Comparison of ENCODE assay signal across 1 cellular context in the genomic region with DNA sequence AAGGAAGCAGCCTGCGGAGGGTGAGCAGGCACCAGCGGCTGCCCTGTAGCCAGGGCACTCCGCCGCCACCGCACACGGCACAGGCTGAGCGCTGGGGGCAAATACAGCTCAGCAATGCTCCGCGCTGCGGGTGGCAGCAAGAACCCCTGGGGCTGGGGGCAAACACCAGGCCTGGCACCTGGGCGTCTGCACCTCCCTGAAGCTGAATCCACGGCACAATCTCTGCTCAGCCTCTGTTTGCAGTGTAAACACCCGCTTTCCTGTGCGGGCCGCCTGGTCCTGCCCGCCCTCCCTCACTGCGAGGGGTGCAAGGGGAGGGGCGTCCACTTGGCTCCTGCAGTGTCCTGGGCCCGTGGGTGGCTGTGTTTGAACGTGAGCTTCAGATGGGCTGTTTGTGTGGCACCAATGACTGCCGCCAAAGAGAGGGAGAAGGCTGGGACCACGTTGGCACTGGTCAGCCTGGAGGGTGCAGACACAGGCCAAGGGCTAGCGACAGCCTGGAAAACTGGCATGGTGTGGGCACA.
TF ChIP-seq lines count a peak whose summit lies in the region.

No MANE protein-coding gene starts in this region.

TF ChIP-seq in HepG2, 621 proteins besides CTCF, POLR2A, EP300 and RAD21 (continued from another document and continues in another):
- TF ChIP-seq, protein P1, sequence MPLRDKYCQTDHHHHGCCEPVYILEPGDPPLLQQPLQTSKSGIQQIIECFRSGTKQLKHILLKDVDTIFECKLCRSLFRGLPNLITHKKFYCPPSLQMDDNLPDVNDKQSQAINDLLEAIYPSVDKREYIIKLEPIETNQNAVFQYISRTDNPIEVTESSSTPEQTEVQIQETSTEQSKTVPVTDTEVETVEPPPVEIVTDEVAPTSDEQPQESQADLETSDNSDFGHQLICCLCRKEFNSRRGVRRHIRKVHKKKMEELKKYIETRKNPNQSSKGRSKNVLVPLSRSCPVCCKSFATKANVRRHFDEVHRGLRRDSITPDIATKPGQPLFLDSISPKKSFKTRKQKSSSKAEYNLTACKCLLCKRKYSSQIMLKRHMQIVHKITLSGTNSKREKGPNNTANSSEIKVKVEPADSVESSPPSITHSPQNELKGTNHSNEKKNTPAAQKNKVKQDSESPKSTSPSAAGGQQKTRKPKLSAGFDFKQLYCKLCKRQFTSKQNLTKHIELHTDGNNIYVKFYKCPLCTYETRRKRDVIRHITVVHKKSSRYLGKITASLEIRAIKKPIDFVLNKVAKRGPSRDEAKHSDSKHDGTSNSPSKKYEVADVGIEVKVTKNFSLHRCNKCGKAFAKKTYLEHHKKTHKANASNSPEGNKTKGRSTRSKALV (CRISPR knock-in tag; IDR thresholded peaks at IDR 0.05), result no peak
- TF ChIP-seq ZNF773 (CRISPR knock-in tag; IDR thresholded peaks at IDR 0.05; ENCODE audit: borderline replicate concordance) (no peak), U2AF1 (optimal IDR thresholded peaks at IDR 0.05; ENCODE audit: low read depth, low read length) (no peak), REXO4 (CRISPR knock-in tag; IDR thresholded peaks at IDR 0.05; ENCODE audit: borderline replicate concordance) (no peak), TCF12 (IDR thresholded peaks at IDR 0.05) (no peak), TCF12 (CRISPR knock-in tag; IDR thresholded peaks at IDR 0.05) (no peak), ZNF263 (CRISPR knock-in tag; IDR thresholded peaks at IDR 0.05) (no peak), ARID2 (CRISPR knock-in tag; IDR thresholded peaks at IDR 0.05; ENCODE audit: borderline replicate concordance) (no peak), ZBTB40 (IDR thresholded peaks at IDR 0.05) (no peak), ZBTB40 (CRISPR knock-in tag; IDR thresholded peaks at IDR 0.05) (no peak), ZNF441 (CRISPR knock-in tag; IDR thresholded peaks at IDR 0.05; ENCODE audit: borderline replicate concordance) (no peak), MAFF (IDR thresholded peaks at IDR 0.05; ENCODE audit: low read depth, low read length) (no peak), TSC22D2 (CRISPR knock-in tag; IDR thresholded peaks at IDR 0.05; ENCODE audit: borderline replicate concordance) (no peak), HDAC2 (CRISPR knock-in tag; IDR thresholded peaks at IDR 0.05) (peak; percentile 93), ZNF563 (CRISPR knock-in tag; IDR thresholded peaks at IDR 0.05) (no peak), ZNF24 (IDR thresholded peaks at IDR 0.05) (no peak), TCF7 (IDR thresholded peaks at IDR 0.05; ENCODE audit: low read depth) (no peak), KLF16 (CRISPR knock-in tag; IDR thresholded peaks at IDR 0.05) (no peak), NR2F2 (IDR thresholded peaks at IDR 0.05; ENCODE audit: borderline replicate concordance, low read depth) (no peak), ZNF367 (CRISPR knock-in tag; IDR thresholded peaks at IDR 0.05; ENCODE audit: borderline replicate concordance) (no peak), ZBTB42 (CRISPR knock-in tag; IDR thresholded peaks at IDR 0.05) (0 out of 2 replicates have a peak, but pooled peaks have one; percentile 37), ZFP36L1 (CRISPR knock-in tag; IDR thresholded peaks at IDR 0.05) (no peak), ZNF552 (CRISPR knock-in tag; IDR thresholded peaks at IDR 0.05; ENCODE audit: borderline replicate concordance) (no peak), ZFP90 (CRISPR knock-in tag; IDR thresholded peaks at IDR 0.05; ENCODE audit: borderline replicate concordance) (no peak), YY1 (IDR thresholded peaks at IDR 0.05; ENCODE audit: insufficient read depth, insufficient replicate concordance, low read depth, low read length) (no peak), MXD4 (CRISPR knock-in tag; IDR thresholded peaks at IDR 0.05) (no peak), ZNF788 (CRISPR knock-in tag; IDR thresholded peaks at IDR 0.05; ENCODE audit: borderline replicate concordance) (peak; percentile 93; the same call in 1 of the 2 replicates)
- TF ChIP-seq, protein P2, sequence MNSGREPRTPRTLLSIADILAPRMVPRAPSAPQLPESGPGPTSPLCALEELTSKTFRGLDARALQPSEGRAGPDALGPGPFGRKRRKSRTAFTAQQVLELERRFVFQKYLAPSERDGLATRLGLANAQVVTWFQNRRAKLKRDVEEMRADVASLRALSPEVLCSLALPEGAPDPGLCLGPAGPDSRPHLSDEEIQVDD (CRISPR knock-in tag; IDR thresholded peaks at IDR 0.05; ENCODE audit: borderline replicate concordance), result no peak
- TF ChIP-seq, protein P3, sequence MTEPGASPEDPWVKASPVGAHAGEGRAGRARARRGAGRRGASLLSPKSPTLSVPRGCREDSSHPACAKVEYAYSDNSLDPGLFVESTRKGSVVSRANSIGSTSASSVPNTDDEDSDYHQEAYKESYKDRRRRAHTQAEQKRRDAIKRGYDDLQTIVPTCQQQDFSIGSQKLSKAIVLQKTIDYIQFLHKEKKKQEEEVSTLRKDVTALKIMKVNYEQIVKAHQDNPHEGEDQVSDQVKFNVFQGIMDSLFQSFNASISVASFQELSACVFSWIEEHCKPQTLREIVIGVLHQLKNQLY (CRISPR knock-in tag; IDR thresholded peaks at IDR 0.05), result peak; percentile 42; the same call in 1 of the 2 replicates
- TF ChIP-seq, protein P4, sequence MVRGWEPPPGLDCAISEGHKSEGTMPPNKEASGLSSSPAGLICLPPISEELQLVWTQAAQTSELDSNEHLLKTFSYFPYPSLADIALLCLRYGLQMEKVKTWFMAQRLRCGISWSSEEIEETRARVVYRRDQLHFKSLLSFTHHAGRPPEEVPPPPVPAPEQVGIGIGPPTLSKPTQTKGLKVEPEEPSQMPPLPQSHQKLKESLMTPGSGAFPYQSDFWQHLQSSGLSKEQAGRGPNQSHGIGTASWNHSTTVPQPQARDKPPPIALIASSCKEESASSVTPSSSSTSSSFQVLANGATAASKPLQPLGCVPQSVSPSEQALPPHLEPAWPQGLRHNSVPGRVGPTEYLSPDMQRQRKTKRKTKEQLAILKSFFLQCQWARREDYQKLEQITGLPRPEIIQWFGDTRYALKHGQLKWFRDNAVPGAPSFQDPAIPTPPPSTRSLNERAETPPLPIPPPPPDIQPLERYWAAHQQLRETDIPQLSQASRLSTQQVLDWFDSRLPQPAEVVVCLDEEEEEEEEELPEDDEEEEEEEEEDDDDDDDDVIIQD (CRISPR knock-in tag; IDR thresholded peaks at IDR 0.05; ENCODE audit: low read depth), result no peak
- TF ChIP-seq, protein P5, sequence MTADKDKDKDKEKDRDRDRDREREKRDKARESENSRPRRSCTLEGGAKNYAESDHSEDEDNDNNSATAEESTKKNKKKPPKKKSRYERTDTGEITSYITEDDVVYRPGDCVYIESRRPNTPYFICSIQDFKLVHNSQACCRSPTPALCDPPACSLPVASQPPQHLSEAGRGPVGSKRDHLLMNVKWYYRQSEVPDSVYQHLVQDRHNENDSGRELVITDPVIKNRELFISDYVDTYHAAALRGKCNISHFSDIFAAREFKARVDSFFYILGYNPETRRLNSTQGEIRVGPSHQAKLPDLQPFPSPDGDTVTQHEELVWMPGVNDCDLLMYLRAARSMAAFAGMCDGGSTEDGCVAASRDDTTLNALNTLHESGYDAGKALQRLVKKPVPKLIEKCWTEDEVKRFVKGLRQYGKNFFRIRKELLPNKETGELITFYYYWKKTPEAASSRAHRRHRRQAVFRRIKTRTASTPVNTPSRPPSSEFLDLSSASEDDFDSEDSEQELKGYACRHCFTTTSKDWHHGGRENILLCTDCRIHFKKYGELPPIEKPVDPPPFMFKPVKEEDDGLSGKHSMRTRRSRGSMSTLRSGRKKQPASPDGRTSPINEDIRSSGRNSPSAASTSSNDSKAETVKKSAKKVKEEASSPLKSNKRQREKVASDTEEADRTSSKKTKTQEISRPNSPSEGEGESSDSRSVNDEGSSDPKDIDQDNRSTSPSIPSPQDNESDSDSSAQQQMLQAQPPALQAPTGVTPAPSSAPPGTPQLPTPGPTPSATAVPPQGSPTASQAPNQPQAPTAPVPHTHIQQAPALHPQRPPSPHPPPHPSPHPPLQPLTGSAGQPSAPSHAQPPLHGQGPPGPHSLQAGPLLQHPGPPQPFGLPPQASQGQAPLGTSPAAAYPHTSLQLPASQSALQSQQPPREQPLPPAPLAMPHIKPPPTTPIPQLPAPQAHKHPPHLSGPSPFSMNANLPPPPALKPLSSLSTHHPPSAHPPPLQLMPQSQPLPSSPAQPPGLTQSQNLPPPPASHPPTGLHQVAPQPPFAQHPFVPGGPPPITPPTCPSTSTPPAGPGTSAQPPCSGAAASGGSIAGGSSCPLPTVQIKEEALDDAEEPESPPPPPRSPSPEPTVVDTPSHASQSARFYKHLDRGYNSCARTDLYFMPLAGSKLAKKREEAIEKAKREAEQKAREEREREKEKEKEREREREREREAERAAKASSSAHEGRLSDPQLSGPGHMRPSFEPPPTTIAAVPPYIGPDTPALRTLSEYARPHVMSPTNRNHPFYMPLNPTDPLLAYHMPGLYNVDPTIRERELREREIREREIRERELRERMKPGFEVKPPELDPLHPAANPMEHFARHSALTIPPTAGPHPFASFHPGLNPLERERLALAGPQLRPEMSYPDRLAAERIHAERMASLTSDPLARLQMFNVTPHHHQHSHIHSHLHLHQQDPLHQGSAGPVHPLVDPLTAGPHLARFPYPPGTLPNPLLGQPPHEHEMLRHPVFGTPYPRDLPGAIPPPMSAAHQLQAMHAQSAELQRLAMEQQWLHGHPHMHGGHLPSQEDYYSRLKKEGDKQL (CRISPR knock-in tag; IDR thresholded peaks at IDR 0.05; ENCODE audit: low read depth), result no peak
